In the genomic region with DNA sequence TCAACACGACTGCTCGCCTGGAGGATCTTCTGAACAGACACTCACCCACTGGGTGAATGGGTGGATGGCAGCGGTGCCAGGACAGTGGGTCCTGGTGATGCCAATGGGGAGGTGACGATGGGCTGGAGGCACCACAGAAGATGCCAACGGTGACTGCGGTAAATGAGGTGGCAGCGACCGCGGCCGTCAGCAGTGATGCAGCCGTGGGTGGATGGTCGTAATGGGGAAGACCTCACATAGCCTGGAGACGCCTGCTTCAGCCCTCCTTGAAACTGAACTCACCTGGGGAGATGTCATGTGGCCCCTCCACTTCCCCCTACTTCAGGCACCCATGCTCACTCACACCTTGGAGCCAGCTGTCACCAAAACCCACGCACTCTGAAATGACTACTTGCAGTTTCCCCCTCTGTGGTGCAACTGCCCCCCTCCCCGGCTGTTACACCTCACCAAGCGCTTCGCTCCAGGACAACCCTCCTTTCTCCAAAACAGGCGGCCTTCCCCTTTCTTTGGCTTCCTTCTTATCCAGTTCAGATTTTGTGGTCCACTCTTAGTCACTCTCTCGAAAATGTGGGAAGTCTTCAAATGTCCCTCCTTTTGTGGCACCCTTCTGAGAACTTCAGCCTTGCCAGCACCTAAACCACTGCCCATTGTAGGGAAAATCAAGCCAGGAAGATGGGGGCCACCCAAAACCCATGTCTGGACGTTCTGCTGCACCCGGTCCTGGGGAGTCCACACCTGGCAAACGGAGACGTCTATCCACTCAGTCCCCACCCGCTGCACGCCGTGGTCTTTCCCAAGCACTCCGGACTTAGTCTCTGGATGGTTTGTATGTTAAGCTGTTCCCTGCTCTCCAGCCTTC, we compare ENCODE assay signal across 11 cellular contexts. TPM values are rescaled to one million over a fixed set of nuclear protein-coding genes. Genes with fewer than 3 reads are reported as not detected.
DNase-seq lines count a peak whose midpoint lies in the region; ATAC-seq, FAIRE-seq and TF ChIP-seq lines count a peak whose summit lies in the region.
"Had no signal": no experiment of that assay in that cellular context is flagged by ENCODE, and none has a peak within 500 bp of the region (broad histone marks: within the 10 kb centered on the region; RNA-seq: fewer than 3 reads in every experiment).

No MANE protein-coding gene starts in this region.

- no peak overlapping the region for H2AFZ ChIP-seq in K562 (ENCODE audit: low read depth, low read length)

- no peak for TF ChIP-seq RAD21 in K562 (CRISPR knock-in tag; conservative IDR thresholded peaks at IDR 0.05 in 1 of 2, IDR thresholded peaks at IDR 0.05 in 1 of 2)

- H3K4me2 ChIP-seq in K562 (ENCODE audit: insufficient read depth, low read length) = no peak overlapping the region

- peaks cover 24 to 63% of the 10 kb centered on the region in 2 experiments for H3K4me1 ChIP-seq in K562 (replicated peaks in 1 of 2; ENCODE audit: control insufficient read depth in 2 of 2, insufficient read depth in 2 of 2, low read length in 2 of 2)

- H3K9me1 ChIP-seq in K562 (ENCODE audit: control insufficient read depth, insufficient read depth, low read length) = peaks cover 2% of the 10 kb centered on the region

- TF ChIP-seq CTCF in GM06990 (IDR thresholded peaks at IDR 0.05; ENCODE audit: insufficient read depth, low read length, poor library complexity, severe bottlenecking) (no peak), K562 (IDR thresholded peaks at IDR 0.05 in 2 of 3, conservative IDR thresholded peaks at IDR 0.05 in 1 of 3; ENCODE audit: insufficient read depth in 2 of 3, low read depth in 1 of 3, low read length in 3 of 3) (no peak), brain microvascular endothelial cell (IDR thresholded peaks at IDR 0.05; ENCODE audit: low read depth, low read length, missing control alignments) (no peak)

- no peaks in the 10 kb centered on the region; the same call in 2 of the 3 replicates for H3K79me2 ChIP-seq in K562 (ENCODE audit: control insufficient read depth, insufficient read depth, low read length)

- DNase-seq in GM06990 (ENCODE audit: extremely low read depth, insufficient read length) (peak; percentile 76), K562 (ENCODE audit: extremely low read depth in 1 of 4, low spot score in 3 of 4) (no peak), DMS79 treated with DMSO at 0.1 percent for 48 hours (lab: John Stamatoyannopoulos, UW) (no peak), NCI-H748 treated with DMSO at 0.1 percent for 48 hours (lab: John Stamatoyannopoulos, UW) (no peak), head of caudate nucleus (no peak), brain microvascular endothelial cell (no peak)
- DNase-seq: NCI-H510A had no signal

- 57% methylated on average over 27 of the region's 27 CpGs for WGBS in K562 (ENCODE audit: insufficient coverage, low coverage, missing lambda C conversion rate)

- H3K36me3 ChIP-seq in GM06990 (ENCODE audit: control insufficient read depth, insufficient read depth, low read length) (no peaks in the 10 kb centered on the region), K562 (ENCODE audit: control insufficient read depth, insufficient read depth, low read length) (no peaks in the 10 kb centered on the region), brain microvascular endothelial cell (replicated peaks) (no peaks in the 10 kb centered on the region)
- H3K36me3 ChIP-seq: ascending aorta had no signal

- H3K4me3 ChIP-seq in GM06990 (replicated peaks; ENCODE audit: low read depth, low read length) = no peak overlapping the region
- no peak overlapping the region for H3K4me3 ChIP-seq in K562
- no peak overlapping the region for H3K4me3 ChIP-seq in brain microvascular endothelial cell (ENCODE audit: low read depth, low read length)
- H3K4me3 ChIP-seq: ascending aorta had no signal

- no TSS peak for BruUV-seq in K562 (replicated peaks; lab: Mats Ljungman, UMichigan)

- H3K27ac ChIP-seq in K562 (ENCODE audit: extremely low read depth, low read depth, low read length) (no peak overlapping the region), brain microvascular endothelial cell (no peak overlapping the region)
- H3K27ac ChIP-seq: ascending aorta had no signal

- no peak for TF ChIP-seq POLR2A in K562 (conservative IDR thresholded peaks at IDR 0.05)

- ATAC-seq in GM19395 (IDR thresholded peaks at IDR 0.05; ENCODE audit: unreplicated experiment) (peak; percentile 83), HG03159 (IDR thresholded peaks at IDR 0.05; ENCODE audit: unreplicated experiment) (peak; percentile 64), K562 (no peak)

- H4K20me1 ChIP-seq in K562 (replicated peaks; ENCODE audit: control insufficient read depth, insufficient read depth, low read length) = no peaks in the 10 kb centered on the region

- POLR2A ChIA-PET in K562 (lab: Yijun Ruan, JAX) = interaction anchor here (0.6 to 1.9 kb wide), 2 partner anchors 12 to 84 kb away, joined by 3 to 4 read pairs; no protein-coding TSS in a partner anchor

- TF ChIP-seq EP300 in K562 (IDR thresholded peaks at IDR 0.05; ENCODE audit: low read length) = no peak

- H3K9ac ChIP-seq in K562 (ENCODE audit: insufficient read depth in 1 of 2, low read depth in 2 of 2, low read length in 2 of 2) = no peak overlapping the region

- CTCF ChIA-PET in K562 (lab: Yijun Ruan, JAX; ENCODE audit: low intra/inter-chr PET ratio) = no interaction called here

- intact Hi-C loops in K562 (cut with micrococcal nuclease) = no loop called here
- intact Hi-C loops in head of caudate nucleus (cut with DNase I) = loop anchor here (10.0 kb wide), 1 partner anchor 346 kb away; no protein-coding TSS in a partner anchor

- no peaks in the 10 kb centered on the region for H3K9me3 ChIP-seq in K562 (replicated peaks; ENCODE audit: control insufficient read depth, insufficient read depth, low read depth, low read length)
- H3K9me3 ChIP-seq: ascending aorta had no signal

- in situ Hi-C loops in K562 (cut with MboI) (no loop called here), brain microvascular endothelial cell (cut with HindIII; ENCODE audit: low pct_ligation_motif_present, low sequenced_read_pairs) (no loop called here)

- FAIRE-seq in K562 (lab: Jason Lieb, UNC) = no peak

- H3K27me3 ChIP-seq in GM06990 (replicated peaks; ENCODE audit: control insufficient read depth, insufficient read depth, low read length) (peaks cover 3% of the 10 kb centered on the region), K562 (ENCODE audit: control insufficient read depth in 2 of 2, insufficient read depth in 2 of 2, low read length in 2 of 2) (no peaks in the 10 kb centered on the region), brain microvascular endothelial cell (replicated peaks) (no peaks in the 10 kb centered on the region)

RNA-seq across cellular contexts. Expression of a gene that starts 10.4 kb away (rescaled TPM):
- not detected in 2 replicates for total RNA-seq in K562 (2011; cell fraction: chromatin; rRNA removed; ENCODE audit: low replicate concordance)
- not detected in 2 replicates for total RNA-seq in K562 (2011; cell fraction: nucleolus; rRNA removed)
- not detected in 2 replicates for total RNA-seq in K562 (2011; cell fraction: nucleoplasm; rRNA removed)
- total RNA-seq in K562 (2014; rRNA removed) (not detected in 2 replicates), K562 (2014; rRNA removed; fragmentation: Illumina TruSeq; extraction: Trizol) (not detected in 2 replicates), K562 (2015; rRNA removed; fragmentation: Illumina TruSeq; extraction: Trizol) (not detected in 2 replicates), K562 (2021) (not detected in 2 replicates)
- polyA plus RNA-seq in K562 (2011; rRNA removed) (not detected in 2 replicates), K562 (2014; fragmentation: Illumina TruSeq; extraction: Trizol) (not detected in 2 replicates), K562 (2014; fragmentation: Nextera tagmentation; extraction: Ambion mirVana) (not detected), K562 (2014; rRNA removed) (not detected in 2 replicates)
- polyA plus RNA-seq in K562 (2011; cell fraction: cytosol; rRNA removed) = not detected in 2 replicates
- not detected in 2 replicates for polyA plus RNA-seq in K562 (2011; cell fraction: nucleus; rRNA removed)
- not detected in 2 replicates for polyA plus RNA-seq in K562 (2012)
- not detected in 2 replicates for polyA minus RNA-seq in K562 (2011; rRNA and poly(A)+ RNA removed)
- not detected in 2 replicates for polyA minus RNA-seq in K562 (2011; cell fraction: cytosol; rRNA and poly(A)+ RNA removed)
- polyA minus RNA-seq in K562 (2011; cell fraction: nucleus; rRNA and poly(A)+ RNA removed) = not detected in 2 replicates
- total RNA-seq: ascending aorta, kidney epithelial cell had no signal

RNA-seq across cellular contexts. Expression of a gene that starts 14.2 kb away (rescaled TPM):
- total RNA-seq in K562 (2011; cell fraction: chromatin; rRNA removed; ENCODE audit: low replicate concordance) = 66.8 and 118 TPM in 2 replicates
- 62.7 and 66.1 TPM in 2 replicates for total RNA-seq in K562 (2011; cell fraction: nucleolus; rRNA removed)
- 60.7 and 71.2 TPM in 2 replicates for total RNA-seq in K562 (2011; cell fraction: nucleoplasm; rRNA removed)
- total RNA-seq in K562 (2014; rRNA removed) (54.7 and 69.8 TPM in 2 replicates), K562 (2014; rRNA removed; fragmentation: Illumina TruSeq; extraction: Trizol) (60.6 and 66.7 TPM in 2 replicates), K562 (2015; rRNA removed; fragmentation: Illumina TruSeq; extraction: Trizol) (74.6 and 76.2 TPM in 2 replicates), K562 (2021) (94.2 and 95.4 TPM in 2 replicates)
- polyA plus RNA-seq in K562 (2011; rRNA removed) (97.8 and 117 TPM in 2 replicates), K562 (2014; fragmentation: Illumina TruSeq; extraction: Trizol) (112 and 115 TPM in 2 replicates), K562 (2014; fragmentation: Nextera tagmentation; extraction: Ambion mirVana) (1 to 10 TPM; 1.9 to 9.3 TPM), K562 (2014; rRNA removed) (98.5 and 99.5 TPM in 2 replicates)
- polyA plus RNA-seq in K562 (2011; cell fraction: cytosol; rRNA removed) = 109 and 128 TPM in 2 replicates
- polyA plus RNA-seq in K562 (2011; cell fraction: nucleus; rRNA removed) = 76.7 and 81.1 TPM in 2 replicates
- 73.1 and 95.5 TPM in 2 replicates for polyA plus RNA-seq in K562 (2012)
- polyA minus RNA-seq in K562 (2011; rRNA and poly(A)+ RNA removed) = 48.0 and 69.0 TPM in 2 replicates
- polyA minus RNA-seq in K562 (2011; cell fraction: cytosol; rRNA and poly(A)+ RNA removed) = 69.2 and 82.6 TPM in 2 replicates
- polyA minus RNA-seq in K562 (2011; cell fraction: nucleus; rRNA and poly(A)+ RNA removed) = 18.4 and 23.2 TPM in 2 replicates

RNA-seq across cellular contexts. Expression of a gene that starts 19.9 kb away (rescaled TPM):
- 6.4 and 23.8 TPM in 2 replicates for total RNA-seq in K562 (2011; cell fraction: chromatin; rRNA removed; ENCODE audit: low replicate concordance)
- 8.2 and 11.0 TPM in 2 replicates for total RNA-seq in K562 (2011; cell fraction: nucleolus; rRNA removed)
- 6.0 and 7.5 TPM in 2 replicates for total RNA-seq in K562 (2011; cell fraction: nucleoplasm; rRNA removed)
- total RNA-seq in K562 (2014; rRNA removed) (2.2 and 2.6 TPM in 2 replicates), K562 (2014; rRNA removed; fragmentation: Illumina TruSeq; extraction: Trizol) (0.38 and 0.40 TPM in 2 replicates), K562 (2015; rRNA removed; fragmentation: Illumina TruSeq; extraction: Trizol) (2.3 TPM in 2 replicates), K562 (2021) (4.1 and 4.6 TPM in 2 replicates)
- polyA plus RNA-seq in K562 (2011; rRNA removed) (1.1 and 1.7 TPM in 2 replicates), K562 (2014; fragmentation: Illumina TruSeq; extraction: Trizol) (0.39 and 1.1 TPM in 2 replicates), K562 (2014; fragmentation: Nextera tagmentation; extraction: Ambion mirVana) (under 1 TPM; 0.29 to 0.58 TPM), K562 (2014; rRNA removed) (1.3 and 2.0 TPM in 2 replicates)
- 1.7 and 3.0 TPM in 2 replicates for polyA plus RNA-seq in K562 (2011; cell fraction: cytosol; rRNA removed)
- polyA plus RNA-seq in K562 (2011; cell fraction: nucleus; rRNA removed) = 4.8 and 8.1 TPM in 2 replicates
- polyA plus RNA-seq in K562 (2012) = 2.3 and 3.0 TPM in 2 replicates
- polyA minus RNA-seq in K562 (2011; rRNA and poly(A)+ RNA removed) = 13.0 and 13.5 TPM in 2 replicates
- 14.3 and 18.7 TPM in 2 replicates for polyA minus RNA-seq in K562 (2011; cell fraction: cytosol; rRNA and poly(A)+ RNA removed)
- polyA minus RNA-seq in K562 (2011; cell fraction: nucleus; rRNA and poly(A)+ RNA removed) = 4.2 and 5.1 TPM in 2 replicates

RNA-seq across cellular contexts. Expression of a gene that starts 44.0 kb away (rescaled TPM):
- 54.4 and 105 TPM in 2 replicates for total RNA-seq in K562 (2011; cell fraction: chromatin; rRNA removed; ENCODE audit: low replicate concordance)
- total RNA-seq in K562 (2011; cell fraction: nucleolus; rRNA removed) = 56.5 and 57.4 TPM in 2 replicates
- total RNA-seq in K562 (2011; cell fraction: nucleoplasm; rRNA removed) = 36.4 and 43.2 TPM in 2 replicates
- total RNA-seq in K562 (2014; rRNA removed) = 31.3 and 41.1 TPM in 2 replicates
- total RNA-seq in K562 (2014; rRNA removed; fragmentation: Illumina TruSeq; extraction: Trizol) = 10.3 and 13.4 TPM in 2 replicates
- 28.4 and 29.5 TPM in 2 replicates for total RNA-seq in K562 (2015; rRNA removed; fragmentation: Illumina TruSeq; extraction: Trizol)
- 42.3 and 42.8 TPM in 2 replicates for total RNA-seq in K562 (2021)
- 22.4 and 23.4 TPM in 2 replicates for polyA plus RNA-seq in K562 (2011; rRNA removed)
- 25.9 and 38.5 TPM in 2 replicates for polyA plus RNA-seq in K562 (2011; cell fraction: cytosol; rRNA removed)
- polyA plus RNA-seq in K562 (2011; cell fraction: nucleus; rRNA removed) = 42.6 and 52.5 TPM in 2 replicates
- 28.8 and 29.1 TPM in 2 replicates for polyA plus RNA-seq in K562 (2012)
- polyA plus RNA-seq in K562 (2014; fragmentation: Illumina TruSeq; extraction: Trizol) = 21.8 and 27.2 TPM in 2 replicates
- under 1 TPM; 0.95 to 0.99 TPM for polyA plus RNA-seq in K562 (2014; fragmentation: Nextera tagmentation; extraction: Ambion mirVana)
- polyA plus RNA-seq in K562 (2014; rRNA removed) = 25.5 and 26.3 TPM in 2 replicates
- polyA minus RNA-seq in K562 (2011; rRNA and poly(A)+ RNA removed) = 17.3 and 29.6 TPM in 2 replicates
- polyA minus RNA-seq in K562 (2011; cell fraction: cytosol; rRNA and poly(A)+ RNA removed) = 26.0 and 31.4 TPM in 2 replicates
- polyA minus RNA-seq in K562 (2011; cell fraction: nucleus; rRNA and poly(A)+ RNA removed) = 10.2 and 12.2 TPM in 2 replicates
